12 cellular contexts compared by ENCODE assay signal in the genomic region with DNA sequence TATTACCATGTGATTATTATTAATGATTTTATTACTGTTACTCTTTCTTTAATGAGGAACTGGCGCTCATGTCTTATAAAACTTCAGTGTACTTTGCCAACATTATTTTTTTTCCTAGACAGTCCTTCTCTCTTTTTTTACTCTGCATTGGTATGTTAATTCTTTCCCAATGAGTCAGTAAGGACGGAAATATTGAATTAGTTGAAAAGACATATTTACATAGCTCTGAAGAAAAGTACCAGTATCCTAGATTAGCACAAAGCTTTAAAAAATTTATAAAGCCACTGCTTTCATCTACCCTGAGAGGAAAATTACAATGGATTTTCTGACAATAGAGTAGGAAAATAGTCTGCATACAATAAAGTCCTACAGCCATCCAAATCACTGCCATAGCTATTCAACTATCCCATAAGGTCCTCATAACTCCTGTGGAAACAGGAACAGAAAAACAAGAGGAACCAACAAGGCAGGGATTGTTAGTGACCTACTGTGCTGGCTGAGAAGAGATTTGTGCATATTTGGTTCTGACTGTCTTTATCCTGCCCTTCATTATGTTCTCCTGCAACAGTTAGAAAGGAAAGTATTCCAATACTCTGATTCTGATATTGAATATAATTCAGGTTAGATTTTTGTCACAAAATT.
DNase-seq lines count a peak whose midpoint lies in the region; TF ChIP-seq lines count a peak whose summit lies in the region.
"Had no signal": no experiment of that assay in that cellular context is flagged by ENCODE, and none has a peak within 500 bp of the region (broad histone marks: within the 10 kb centered on the region; RNA-seq: fewer than 3 reads in every experiment).

No MANE protein-coding gene starts in this region.

- H3K4me2 ChIP-seq in skeletal muscle satellite cell (ENCODE audit: low read length) = peak overlapping the region; percentile 69

- H3K4me3 ChIP-seq in adipocyte (ENCODE audit: low read length) = no peak overlapping the region
- no peak overlapping the region for H3K4me3 ChIP-seq in fibroblast of the aortic adventitia (ENCODE audit: low read depth, low read length)
- H3K4me3 ChIP-seq in skeletal muscle satellite cell (ENCODE audit: low read length) = peak overlapping the region; percentile 37
- H3K4me3 ChIP-seq in ascending aorta = no peak overlapping the region
- H3K4me3 ChIP-seq: Peyer's patch had no signal

- H3K27ac ChIP-seq in ascending aorta = no peak overlapping the region
- H3K27ac ChIP-seq: Peyer's patch had no signal

- H3K4me1 ChIP-seq in adipocyte (ENCODE audit: control insufficient read depth, insufficient read depth, low read length) (peaks cover 38% of the 10 kb centered on the region), skeletal muscle satellite cell (ENCODE audit: control insufficient read depth, insufficient read depth, low read length) (peaks cover 44% of the 10 kb centered on the region), ascending aorta (no peaks in the 10 kb centered on the region)
- H3K4me1 ChIP-seq: Peyer's patch had no signal

- peak; percentile 63 for DNase-seq in GM04503 (ENCODE audit: low read depth)
- peak; percentile 78 for DNase-seq in adipocyte (ENCODE audit: low read depth)
- peak; percentile 78 for DNase-seq in fibroblast of the aortic adventitia (ENCODE audit: low read depth)
- no peak for DNase-seq in NCI-H526 (lab: John Stamatoyannopoulos, UW)
- no peak for DNase-seq in activated effector memory CD4-positive, alpha-beta T cell treated with anti-CD3 and anti-CD28 coated beads, Interleukin-2, amount 50 U/mL, for 16 hours
- DNase-seq in ascending aorta (ENCODE audit: low spot score in 2 of 2) = no peak
- DNase-seq: activated CD4-positive, alpha-beta T cell treated with anti-CD3 and anti-CD28 coated beads for 1 hour; activated naive CD8-positive, alpha-beta T cell treated with anti-CD3 and anti-CD28 coated beads, Interleukin-2, amount 50 U/mL, for 24 hours; Calu3; naive thymus-derived CD4-positive, alpha-beta T cell; Peyer's patch had no signal

- H3K9ac ChIP-seq in adipocyte (ENCODE audit: low read length) (peak overlapping the region; percentile 58), skeletal muscle satellite cell (ENCODE audit: low read depth, low read length) (peak overlapping the region; percentile 68)

- no peaks in the 10 kb centered on the region for H3K27me3 ChIP-seq in adipocyte (replicated peaks; ENCODE audit: control insufficient read depth, insufficient read depth, low read length)
- no peaks in the 10 kb centered on the region for H3K27me3 ChIP-seq in skeletal muscle satellite cell (ENCODE audit: control insufficient read depth, insufficient read depth, low read length)
- no peaks in the 10 kb centered on the region for H3K27me3 ChIP-seq in ascending aorta
- H3K27me3 ChIP-seq: Peyer's patch had no signal

- TF ChIP-seq CTCF in fibroblast of the aortic adventitia (IDR thresholded peaks at IDR 0.05; ENCODE audit: insufficient read depth, low read length) = no peak
- no peak for TF ChIP-seq CTCF in ascending aorta (IDR thresholded peaks at IDR 0.05)

- no peaks in the 10 kb centered on the region for H3K36me3 ChIP-seq in adipocyte (ENCODE audit: control insufficient read depth, insufficient read depth, low read length, severe bottlenecking)
- no peaks in the 10 kb centered on the region for H3K36me3 ChIP-seq in skeletal muscle satellite cell (ENCODE audit: insufficient read depth, low read length)
- H3K36me3 ChIP-seq in ascending aorta = no peaks in the 10 kb centered on the region
- H3K36me3 ChIP-seq: Peyer's patch had no signal

- intact Hi-C loops in ascending aorta (cut with DNase I) = no loop called here

- H3K9me3 ChIP-seq in adipocyte (ENCODE audit: control insufficient read depth, low read length) (peaks cover 12% of the 10 kb centered on the region), skeletal muscle satellite cell (replicated peaks; ENCODE audit: low read length) (no peaks in the 10 kb centered on the region), ascending aorta (no peaks in the 10 kb centered on the region)
- H3K9me3 ChIP-seq: Peyer's patch had no signal

Comparison
In these comparisons a context has a peak if more than half of its experiments do, and no peak if none do; other contexts are left out.
1. DNase-seq: peak in GM04503 (single experiment), adipocyte (single experiment) and fibroblast of the aortic adventitia (single experiment); none in NCI-H526 (0 of 2), activated effector memory CD4-positive, alpha-beta T cell treated with anti-CD3 and anti-CD28 coated beads, Interleukin-2, amount 50 U/mL, for 16 hours (single experiment) and ascending aorta (0 of 2).